In the genomic region with DNA sequence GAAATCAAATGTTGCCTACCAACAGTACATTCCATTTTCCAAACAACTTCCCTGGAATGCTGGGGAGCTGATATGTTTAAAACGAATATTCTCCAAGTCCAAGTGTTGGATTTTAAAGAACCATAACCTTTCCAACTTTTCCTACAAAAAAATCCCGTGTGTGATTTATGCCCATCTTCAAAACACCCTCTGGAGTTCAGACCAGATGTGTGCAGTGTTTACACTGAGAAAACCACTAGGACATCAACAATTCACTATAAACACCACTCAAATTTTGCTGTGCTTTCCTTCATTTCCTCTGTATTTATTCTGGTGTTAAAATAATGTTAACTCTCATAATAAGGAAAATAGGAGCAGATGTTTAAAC, we compare ENCODE assay signal across 8 cellular contexts. TPM values are rescaled to one million over a fixed set of nuclear protein-coding genes. Genes with fewer than 3 reads are reported as not detected.
DNase-seq lines count a peak whose midpoint lies in the region; ATAC-seq, FAIRE-seq and TF ChIP-seq lines count a peak whose summit lies in the region.

No MANE protein-coding gene starts in this region.

- no TSS peak for BruUV-seq in GM12878 (replicated peaks; lab: Mats Ljungman, UMichigan)

- H4K8ac ChIP-seq in mesendoderm (ENCODE audit: low read depth, low read length) = no peak overlapping the region

- in situ Hi-C loops in GM12878 (cut with MboI) = no loop called here

- no peak overlapping the region for H2BK15ac ChIP-seq in mesendoderm (replicated peaks; ENCODE audit: low read depth)

- no peaks in the 10 kb centered on the region for H3K36me3 ChIP-seq in left ventricle myocardium inferior
- H3K36me3 ChIP-seq in GM12878 (ENCODE audit: control insufficient read depth in 2 of 2, insufficient read depth in 2 of 2, low read length in 1 of 2) = 0 out of 4 replicates have a peak, but pooled peaks cover 0 to 4% of the 10 kb centered on the region in 2 experiments
- H3K36me3 ChIP-seq in mesendoderm (ENCODE audit: control insufficient read depth, insufficient read depth, low read length) = no peaks in the 10 kb centered on the region
- H3K36me3 ChIP-seq in vagina = no peaks in the 10 kb centered on the region

- H2BK5ac ChIP-seq in mesendoderm (ENCODE audit: low read length) = no peak overlapping the region

- SMC1A ChIA-PET in GM12878 (lab: Charles Lee; ENCODE audit: uncharacterized antibody, unreplicated experiment) = interaction anchor here (0.6 to 4.6 kb wide), 6 partner anchors 9 to 79 kb away, joined by 3 to 55 read pairs (median 4); no protein-coding TSS in a partner anchor

- TF ChIP-seq POLR2A in GM12878 (IDR thresholded peaks at IDR 0.05; ENCODE audit: low read depth, low read length) (no peak), vagina (IDR thresholded peaks at IDR 0.05) (no peak)

- RAD21 ChIA-PET in GM12878 (lab: Charles Lee; ENCODE audit: unreplicated experiment) = interaction anchor here (1.1 to 1.6 kb wide), 3 partner anchors 8 to 17 kb away, joined by 4 to 7 read pairs (median 4); no protein-coding TSS in a partner anchor

- H2BK120ac ChIP-seq in mesendoderm (ENCODE audit: low read depth, low read length) = no peak overlapping the region

- no peak for FAIRE-seq in GM12878 (lab: Jason Lieb, UNC)

- H3K4me2 ChIP-seq in GM12878 (ENCODE audit: control insufficient read depth, insufficient read depth) = peak overlapping the region; percentile 80
- peak overlapping the region; percentile 60 for H3K4me2 ChIP-seq in mesendoderm (ENCODE audit: low read length)

- ATAC-seq in left cardiac atrium = no peak
- no peak for ATAC-seq in GM12878
- ATAC-seq in GM21786 (IDR thresholded peaks at IDR 0.05; ENCODE audit: unreplicated experiment) = no peak

- H3K4ac ChIP-seq in mesendoderm (ENCODE audit: low read depth, low read length) = no peak overlapping the region

- POLR2A ChIA-PET in GM12878 (lab: Charles Lee) = interaction anchor here (0.6 to 1.1 kb wide), 5 partner anchors 15 to 1228 kb away, joined by 3 to 7 read pairs (median 4); no protein-coding TSS in a partner anchor

- H3K27ac ChIP-seq in left ventricle myocardium inferior (replicated peaks) (peak overlapping the region; percentile 97), GM12878 (ENCODE audit: control insufficient read depth, insufficient read depth) (peak overlapping the region; percentile 98), mesendoderm (ENCODE audit: low read depth, low read length) (no peak overlapping the region), vagina (peak overlapping the region; percentile 87)

- H3K56ac ChIP-seq in mesendoderm (ENCODE audit: low read length) = peak overlapping the region; percentile 68

- no peak overlapping the region for H3K23ac ChIP-seq in mesendoderm (ENCODE audit: low read length)

- peaks cover 74% of the 10 kb centered on the region for H3K79me2 ChIP-seq in GM12878 (ENCODE audit: control insufficient read depth, insufficient read depth, low read length)
- peaks cover 50% of the 10 kb centered on the region for H3K79me2 ChIP-seq in mesendoderm (ENCODE audit: control insufficient read depth, insufficient read depth, low read length)

- H3K18ac ChIP-seq in mesendoderm (ENCODE audit: low read length) = no peak overlapping the region

- intact Hi-C loops in left ventricle myocardium inferior (cut with micrococcal nuclease) = loop anchor here (10.0 kb wide), 1 partner anchor 56 kb away; no protein-coding TSS in a partner anchor
- intact Hi-C loops in left cardiac atrium (cut with DNase I) = loop anchor here in 1 of 2 donors (5.0 to 10.0 kb wide), 4 partner anchors 39 to 176 kb away; no protein-coding TSS in a partner anchor
- intact Hi-C loops in GM12878 (cut with micrococcal nuclease; ENCODE audit: unreplicated experiment) = loop anchor here (5.0 kb wide), 2 partner anchors 39 to 59 kb away; no protein-coding TSS in a partner anchor
- intact Hi-C loops in vagina (cut with DNase I) = loop anchor here (10.0 kb wide), 1 partner anchor 86 kb away; no protein-coding TSS in a partner anchor

- H3K79me1 ChIP-seq in mesendoderm (ENCODE audit: low read length) = peaks cover 13% of the 10 kb centered on the region

- no peak for TF ChIP-seq RAD21 in GM12878 (IDR thresholded peaks at IDR 0.05; ENCODE audit: insufficient read depth, low read depth, low read length)

- no peak for TF ChIP-seq EP300 in GM12878 (IDR thresholded peaks at IDR 0.05; ENCODE audit: borderline replicate concordance in 1 of 2, control insufficient read depth in 1 of 2, low read depth in 2 of 2, low read length in 2 of 2)

- no peak overlapping the region for H2AK5ac ChIP-seq in mesendoderm (ENCODE audit: low read length)

- WGBS in GM12878 (ENCODE audit: insufficient coverage, insufficient replicate concordance, low lambda C conversion rate, missing lambda C conversion rate) = 4% methylated on average over 2 of the region's 2 CpGs
- WGBS in mesendoderm (ENCODE audit: extremely low coverage, insufficient coverage, low lambda C conversion rate) = no CpG with 5 or more reads among the region's 2 CpGs

- peak overlapping the region; percentile 83 for H3K9ac ChIP-seq in GM12878 (ENCODE audit: control insufficient read depth, insufficient read depth, low read length)
- H3K9ac ChIP-seq in mesendoderm (ENCODE audit: low read length) = peak overlapping the region; percentile 97

- H3K4me1 ChIP-seq in left ventricle myocardium inferior (peaks cover 77% of the 10 kb centered on the region), GM12878 (ENCODE audit: control insufficient read depth, insufficient read depth, low read length) (peaks cover 6% of the 10 kb centered on the region), mesendoderm (ENCODE audit: control insufficient read depth, low read depth, low read length) (peaks cover 17% of the 10 kb centered on the region), vagina (peaks cover 58% of the 10 kb centered on the region)

- H3K4me3 ChIP-seq in left ventricle myocardium inferior (peak overlapping the region; percentile 79), GM12878 (peak overlapping the region; percentile 86), mesendoderm (ENCODE audit: low read length) (peak overlapping the region; percentile 28), vagina (peak overlapping the region; percentile 59 to 68)

- TF ChIP-seq CTCF in left ventricle myocardium inferior (IDR thresholded peaks at IDR 0.05; ENCODE audit: borderline replicate concordance) (no peak), GM12878 (IDR thresholded peaks at IDR 0.05 in 2 of 3, conservative IDR thresholded peaks at IDR 0.05 in 1 of 3; ENCODE audit: control insufficient read depth in 2 of 3, extremely low read depth in 1 of 3, insufficient read depth in 1 of 3, low read depth in 3 of 3, low read length in 3 of 3) (no peak), vagina (IDR thresholded peaks at IDR 0.05) (no peak)

- H4K5ac ChIP-seq in mesendoderm (ENCODE audit: low read length) = no peak overlapping the region

- CTCF ChIA-PET in GM12878 (lab: Yijun Ruan, JAX) = interaction anchor here (0.6 to 2.1 kb wide), 4 partner anchors 10 to 1192 kb away, joined by 3 to 7 read pairs (median 6); no protein-coding TSS in a partner anchor

- peak overlapping the region; percentile 66; the same call in 1 of the 2 replicates for H2AFZ ChIP-seq in GM12878 (ENCODE audit: control insufficient read depth, low read depth, low read length)

- DNase-seq in left ventricle myocardium inferior (no peak), left cardiac atrium (no peak), GM12878 (ENCODE audit: low read depth, low spot score) (no peak), mesendoderm (no peak), vagina (ENCODE audit: extremely low spot score in 2 of 2) (no peak), mesenteric fat pad (ENCODE audit: low spot score) (no peak), COR-L47 (lab: John Stamatoyannopoulos, UW) (no peak)

- no peaks in the 10 kb centered on the region; the same call in 1 of the 2 replicates for H4K20me1 ChIP-seq in GM12878 (ENCODE audit: control insufficient read depth, insufficient read depth)

- no peaks in the 10 kb centered on the region for H3K27me3 ChIP-seq in left ventricle myocardium inferior (ENCODE audit: low read depth)
- no peaks in the 10 kb centered on the region for H3K27me3 ChIP-seq in GM12878 (replicated peaks in 1 of 2; ENCODE audit: control insufficient read depth in 2 of 2, insufficient read depth in 2 of 2, low read length in 1 of 2)
- no peaks in the 10 kb centered on the region for H3K27me3 ChIP-seq in mesendoderm (ENCODE audit: insufficient read depth, low read length, poor library complexity)
- H3K27me3 ChIP-seq in vagina = no peaks in the 10 kb centered on the region

- no peaks in the 10 kb centered on the region for H3K9me3 ChIP-seq in left ventricle myocardium inferior (replicated peaks)
- H3K9me3 ChIP-seq in GM12878 (replicated peaks; ENCODE audit: control insufficient read depth, insufficient read depth, low read length) = no peaks in the 10 kb centered on the region
- no peaks in the 10 kb centered on the region for H3K9me3 ChIP-seq in vagina

RNA-seq across cellular contexts. Expression of gene VGLL4, which starts 2.4 kb away (rescaled TPM):
- total RNA-seq in left ventricle myocardium inferior = 29.3 TPM
- total RNA-seq in left cardiac atrium = 10 to 100 TPM; 28.6 to 36.1 TPM
- total RNA-seq in GM12878 (2013; cell fraction: nucleolus; rRNA removed) = 116 and 126 TPM in 2 replicates
- 16.3 and 18.1 TPM in 2 replicates for total RNA-seq in GM12878 (2014; rRNA removed)
- 15.2 and 15.7 TPM in 2 replicates for total RNA-seq in GM12878 (2014; rRNA removed; fragmentation: Illumina TruSeq; extraction: Trizol)
- 20.7 and 23.2 TPM in 2 replicates for total RNA-seq in GM12878 (2021)
- polyA plus RNA-seq in GM12878 (2011; ENCODE audit: low read depth) = 12.6 TPM
- 32.9 and 38.1 TPM in 2 replicates for polyA plus RNA-seq in GM12878 (2011; rRNA removed)
- polyA plus RNA-seq in GM12878 (2011; cell fraction: cytosol; rRNA removed) = 39.9 and 41.8 TPM in 2 replicates
- polyA plus RNA-seq in GM12878 (2011; cell fraction: nucleus; rRNA removed) = 43.3 and 49.4 TPM in 2 replicates
- polyA plus RNA-seq in GM12878 (2012) = 17.9 and 37.0 TPM in 2 replicates
- polyA plus RNA-seq in GM12878 (2014; fragmentation: Illumina TruSeq; extraction: Trizol) = 10.6 and 16.0 TPM in 2 replicates
- 1 to 10 TPM in 1 of 2 experiments, under 1 TPM in 1; 0.44 to 1.5 TPM for polyA plus RNA-seq in GM12878 (2014; fragmentation: Nextera tagmentation; extraction: Ambion mirVana)
- polyA plus RNA-seq in GM12878 (2014; rRNA removed) = 25.5 and 28.7 TPM in 2 replicates
- polyA plus RNA-seq in GM12878 (2016; fragmentation: Nextera tagmentation; extraction: Ambion mirVana) = 10 to 100 TPM; 14.9 to 20.6 TPM
- polyA minus RNA-seq in GM12878 (2011; rRNA and poly(A)+ RNA removed) = 24.9 and 62.5 TPM in 2 replicates
- polyA minus RNA-seq in GM12878 (2011; cell fraction: cytosol; rRNA and poly(A)+ RNA removed) = 16.3 and 16.6 TPM in 2 replicates
- 33.7 and 57.3 TPM in 2 replicates for polyA minus RNA-seq in GM12878 (2011; cell fraction: nucleus; rRNA and poly(A)+ RNA removed)
- 34.6 TPM for polyA plus RNA-seq in mesendoderm (2013, experiment 1 of 2)
- polyA plus RNA-seq in mesendoderm (2013, experiment 2 of 2) = 34.3 TPM
- total RNA-seq in vagina = 99.4 TPM
- total RNA-seq in mesenteric fat pad = 57.5 TPM

Comparison
In these comparisons a context has a peak if more than half of its experiments do, and no peak if none do; other contexts are left out.
1. H3K4me3 ChIP-seq: peak in every context shown above with its lines; median percentile 86 in GM12878; 79 in left ventricle myocardium inferior; 64 in vagina; 28 in mesendoderm.